Comparison of ENCODE assay signal across 9 cellular contexts in genomic region chr12:57454566-57455373, GRCh38. TPM values are rescaled to one million over a fixed set of nuclear protein-coding genes. Genes with fewer than 3 reads are reported as not detected.
DNase-seq lines count a peak whose midpoint lies in the region; ATAC-seq and TF ChIP-seq lines count a peak whose summit lies in the region.
"Had no signal": no experiment of that assay in that cellular context is flagged by ENCODE, and none has a peak within 500 bp of the region (broad histone marks: within the 10 kb centered on the region; RNA-seq: fewer than 3 reads in every experiment).

A gene with protein sequence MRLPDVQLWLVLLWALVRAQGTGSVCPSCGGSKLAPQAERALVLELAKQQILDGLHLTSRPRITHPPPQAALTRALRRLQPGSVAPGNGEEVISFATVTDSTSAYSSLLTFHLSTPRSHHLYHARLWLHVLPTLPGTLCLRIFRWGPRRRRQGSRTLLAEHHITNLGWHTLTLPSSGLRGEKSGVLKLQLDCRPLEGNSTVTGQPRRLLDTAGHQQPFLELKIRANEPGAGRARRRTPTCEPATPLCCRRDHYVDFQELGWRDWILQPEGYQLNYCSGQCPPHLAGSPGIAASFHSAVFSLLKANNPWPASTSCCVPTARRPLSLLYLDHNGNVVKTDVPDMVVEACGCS (plus strand): TSS chr12:57455307. CDS start chr12:57455537, 230 bp downstream.

- H3K36me3 Mint-ChIP-seq in WTC11: no peaks in the 10 kb centered on the region

- no peaks in the 10 kb centered on the region for H3K36me3 ChIP-seq in KMS-11 (ENCODE audit: insufficient read depth)

- H4K20me1 ChIP-seq in KMS-11 (ENCODE audit: insufficient read depth): no peaks in the 10 kb centered on the region

- peak within 1 kb of the TSS; percentile 51 for H3K27ac ChIP-seq in KMS-11

- peaks cover 64% of the 10 kb centered on the region for H3K4me1 ChIP-seq in KMS-11 (ENCODE audit: low read depth, poor library complexity, severe bottlenecking)

- H3K4me2 ChIP-seq in KMS-11: peak within 1 kb of the TSS; percentile 98

- ATAC-seq in WTC11 (peak; percentile 31), left lobe of liver (peak; percentile 49), HG03432 (IDR thresholded peaks at IDR 0.05; ENCODE audit: unreplicated experiment) (no peak)

- no peaks in the 10 kb centered on the region for H3K27me3 Mint-ChIP-seq in WTC11 (ENCODE audit: low read depth)

- POLR2A ChIA-PET in WTC11 (lab: Charles Lee): interaction anchor here (0.5 to 2.0 kb wide), 24 partner anchors 10 to 1480 kb away, joined by 3 to 12 read pairs (median 4); partner anchors contain the start of genes DDIT3, INHBC, LRP1 and NAB2

- H3K27me3 ChIP-seq in KMS-11 (ENCODE audit: insufficient read depth, low read depth): no peaks in the 10 kb centered on the region

- H3K9ac ChIP-seq in KMS-11: peak within 1 kb of the TSS; percentile 61

- H3K4me3 Mint-ChIP-seq in WTC11: peak within 1 kb of the TSS; percentile 69

- H3K79me2 ChIP-seq in KMS-11 (ENCODE audit: insufficient read depth, low read depth): no peaks in the 10 kb centered on the region

- DNase-seq in DMS53 treated with DMSO at 0.1 percent for 48 hours (lab: John Stamatoyannopoulos, UW; ENCODE audit: unreplicated experiment): peak; percentile 66
- peak; percentile 96 for DNase-seq in WTC11 (ENCODE audit: low spot score)
- peak; percentile 98 for DNase-seq in left lobe of liver (ENCODE audit: low spot score)
- no peak for DNase-seq in activated CD4-positive, CD25-positive, alpha-beta regulatory T cell (lab: John Stamatoyannopoulos, UW)
- no peak for DNase-seq in NCI-H2081 treated with DMSO at 0.1 percent for 48 hours (lab: John Stamatoyannopoulos, UW)
- DNase-seq in midbrain (lab: John Stamatoyannopoulos, UW): no peak

- CTCF ChIA-PET in WTC11 (lab: Charles Lee): interaction anchor here (0.6 to 9.4 kb wide), 41 partner anchors 8 to 1363 kb away, joined by 3 to 245 read pairs (median 6); partner anchors contain the start of genes INHBC, SHMT2, STAC3 and STAT2

- H2AFZ ChIP-seq in KMS-11 (ENCODE audit: low read depth): peak within 1 kb of the TSS; percentile 83

- no peaks in the 10 kb centered on the region for H3K9me3 Mint-ChIP-seq in WTC11

- TF ChIP-seq CTCF in KMS-11 (conservative IDR thresholded peaks at IDR 0.05; ENCODE audit: low read depth, low read length) (no peak; the same call in 1 of the 2 replicates), WTC11 (IDR thresholded peaks at IDR 0.05) (0 out of 2 replicates have a peak, but pooled peaks have one; percentile 2)

- peaks cover 51% of the 10 kb centered on the region for H3K4me1 Mint-ChIP-seq in WTC11

- no peak within 1 kb of the TSS for H3K4me3 ChIP-seq in KMS-11 (IDR thresholded peaks at IDR 0.05; ENCODE audit: insufficient read depth, low read depth, low read length)

- peak within 1 kb of the TSS; percentile 84 for H3K27ac Mint-ChIP-seq in WTC11

TF ChIP-seq in WTC11, 78 proteins besides CTCF, POLR2A, EP300 and RAD21:
- TF ChIP-seq KAT7 (CRISPR knock-in tag; IDR thresholded peaks at IDR 0.05; ENCODE audit: borderline replicate concordance): 0 out of 2 replicates have a peak, but pooled peaks have one; percentile 46
- TF ChIP-seq NFE2L1 (CRISPR knock-in tag; IDR thresholded peaks at IDR 0.05): peak; percentile 8; the same call in 1 of the 2 replicates
- TF ChIP-seq GABPB1 (CRISPR knock-in tag; IDR thresholded peaks at IDR 0.05): peak; percentile 99
- TF ChIP-seq, protein P1, sequence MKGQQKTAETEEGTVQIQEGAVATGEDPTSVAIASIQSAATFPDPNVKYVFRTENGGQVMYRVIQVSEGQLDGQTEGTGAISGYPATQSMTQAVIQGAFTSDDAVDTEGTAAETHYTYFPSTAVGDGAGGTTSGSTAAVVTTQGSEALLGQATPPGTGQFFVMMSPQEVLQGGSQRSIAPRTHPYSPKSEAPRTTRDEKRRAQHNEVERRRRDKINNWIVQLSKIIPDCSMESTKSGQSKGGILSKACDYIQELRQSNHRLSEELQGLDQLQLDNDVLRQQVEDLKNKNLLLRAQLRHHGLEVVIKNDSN (CRISPR knock-in tag; IDR thresholded peaks at IDR 0.05): 0 out of 2 replicates have a peak, but pooled peaks have one; percentile 20
- TF ChIP-seq NFATC4 (CRISPR knock-in tag; IDR thresholded peaks at IDR 0.05): peak; percentile 83
- 0 out of 2 replicates have a peak, but pooled peaks have one; percentile 46 for TF ChIP-seq ZNF232 (CRISPR knock-in tag; IDR thresholded peaks at IDR 0.05)
- TF ChIP-seq, protein P2, sequence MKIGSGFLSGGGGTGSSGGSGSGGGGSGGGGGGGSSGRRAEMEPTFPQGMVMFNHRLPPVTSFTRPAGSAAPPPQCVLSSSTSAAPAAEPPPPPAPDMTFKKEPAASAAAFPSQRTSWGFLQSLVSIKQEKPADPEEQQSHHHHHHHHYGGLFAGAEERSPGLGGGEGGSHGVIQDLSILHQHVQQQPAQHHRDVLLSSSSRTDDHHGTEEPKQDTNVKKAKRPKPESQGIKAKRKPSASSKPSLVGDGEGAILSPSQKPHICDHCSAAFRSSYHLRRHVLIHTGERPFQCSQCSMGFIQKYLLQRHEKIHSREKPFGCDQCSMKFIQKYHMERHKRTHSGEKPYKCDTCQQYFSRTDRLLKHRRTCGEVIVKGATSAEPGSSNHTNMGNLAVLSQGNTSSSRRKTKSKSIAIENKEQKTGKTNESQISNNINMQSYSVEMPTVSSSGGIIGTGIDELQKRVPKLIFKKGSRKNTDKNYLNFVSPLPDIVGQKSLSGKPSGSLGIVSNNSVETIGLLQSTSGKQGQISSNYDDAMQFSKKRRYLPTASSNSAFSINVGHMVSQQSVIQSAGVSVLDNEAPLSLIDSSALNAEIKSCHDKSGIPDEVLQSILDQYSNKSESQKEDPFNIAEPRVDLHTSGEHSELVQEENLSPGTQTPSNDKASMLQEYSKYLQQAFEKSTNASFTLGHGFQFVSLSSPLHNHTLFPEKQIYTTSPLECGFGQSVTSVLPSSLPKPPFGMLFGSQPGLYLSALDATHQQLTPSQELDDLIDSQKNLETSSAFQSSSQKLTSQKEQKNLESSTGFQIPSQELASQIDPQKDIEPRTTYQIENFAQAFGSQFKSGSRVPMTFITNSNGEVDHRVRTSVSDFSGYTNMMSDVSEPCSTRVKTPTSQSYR (CRISPR knock-in tag; IDR thresholded peaks at IDR 0.05): 0 out of 2 replicates have a peak, but pooled peaks have one; percentile 55
- peak; percentile 81 for TF ChIP-seq MAX (CRISPR knock-in tag; IDR thresholded peaks at IDR 0.05)
- 0 out of 2 replicates have a peak, but pooled peaks have one; percentile 2 for TF ChIP-seq ZNF121 (CRISPR knock-in tag; IDR thresholded peaks at IDR 0.05)
- no peak for TF ChIP-seq NR2C2 (CRISPR knock-in tag; IDR thresholded peaks at IDR 0.05)
- TF ChIP-seq ZBTB43 (CRISPR knock-in tag; IDR thresholded peaks at IDR 0.05): no peak
- peak; percentile 86 for TF ChIP-seq NFYB (CRISPR knock-in tag; conservative IDR thresholded peaks at IDR 0.05; ENCODE audit: low read depth)
- TF ChIP-seq PRRX2 (CRISPR knock-in tag; IDR thresholded peaks at IDR 0.05): 0 out of 2 replicates have a peak, but pooled peaks have one; percentile 56
- 0 out of 2 replicates have a peak, but pooled peaks have one; percentile 55 for TF ChIP-seq ETV6 (CRISPR knock-in tag; IDR thresholded peaks at IDR 0.05)
- TF ChIP-seq E2F1 (CRISPR knock-in tag; IDR thresholded peaks at IDR 0.05): no peak

RNA-seq across cellular contexts. Expression of the gene that starts here (rescaled TPM):
- total RNA-seq in WTC11 (2021): 3.2 to 5.0 TPM (median 3.3 TPM) in 3 replicates
- 81.6 TPM for total RNA-seq in left lobe of liver
- total RNA-seq: T-helper 2 cell treated with Interferon-gamma antibody and Interleukin-4, amounts not matched to agents 100 ng/mL and 5 ng/mL, for 36 hours had no signal

Comparison
In these comparisons a context has a peak if more than half of its experiments do, and no peak if none do; other contexts are left out.
1. RNA of the gene that starts here (total RNA-seq): 81.6 TPM in left lobe of liver (single experiment); 3.2 to 5.0 TPM in WTC11; every median in the first group is over 10 times any median in the second.
2. DNase-seq: peak in DMS53 treated with DMSO at 0.1 percent for 48 hours (single experiment), WTC11 (single experiment) and left lobe of liver (single experiment); none in activated CD4-positive, CD25-positive, alpha-beta regulatory T cell (0 of 4), NCI-H2081 treated with DMSO at 0.1 percent for 48 hours (single experiment) and midbrain (single experiment).